19 cellular contexts compared by ENCODE assay signal in genomic region chr3:75042941-75043340, GRCh38.
"Had no signal": no experiment of that assay in that cellular context is flagged by ENCODE, and none has a peak within 500 bp of the region (broad histone marks: within the 10 kb centered on the region; RNA-seq: fewer than 3 reads in every experiment).

No MANE protein-coding gene starts in this region.

- H3K9me3 ChIP-seq: neutrophil, testis, upper lobe of right lung had no signal

- H3K9ac ChIP-seq: parathyroid adenoma had no signal

- H3K36me3 ChIP-seq: ascending aorta, breast epithelium, left ventricle myocardium inferior, neutrophil, stomach, upper lobe of right lung had no signal

- H3K4me3 ChIP-seq: ascending aorta, breast epithelium, left ventricle myocardium inferior, mucosa of descending colon, stomach, testis, upper lobe of right lung had no signal

- H3K27ac ChIP-seq: ascending aorta, breast epithelium, left ventricle myocardium inferior, neutrophil, parathyroid adenoma, stomach, testis, upper lobe of right lung had no signal

- DNase-seq: activated CD4-positive, alpha-beta T cell treated with anti-CD3 and anti-CD28 coated beads for 1 hour; activated CD4-positive, alpha-beta T cell treated with anti-CD3 and anti-CD28 coated beads, Interleukin-2, amount 50 U/mL, for 4 hours; activated naive CD4-positive, alpha-beta T cell treated with anti-CD3 and anti-CD28 coated beads for 36 hours; activated naive CD8-positive, alpha-beta T cell treated with anti-CD3 and anti-CD28 coated beads, Interleukin-2, amount 50 U/mL, for 24 hours; activated T-cell treated with anti-CD3 and anti-CD28 coated beads for 4 hours; effector memory CD4-positive, alpha-beta T cell; left ventricle myocardium inferior; mucosa of descending colon; naive thymus-derived CD4-positive, alpha-beta T cell; stimulated activated CD4-positive, alpha-beta T cell treated with anti-CD3 and anti-CD28 coated beads, Interleukin-12 subunit alpha, Interleukin-12 subunit beta, amount 100 ng/mL, for 4 hours; stimulated activated CD4-positive, alpha-beta T cell treated with anti-CD3 and anti-CD28 coated beads, Interleukin-2, amount 100 ng/mL, for 24 hours; stomach; T1000; testis; upper lobe of right lung had no signal

- H3K27me3 ChIP-seq: ascending aorta, breast epithelium, neutrophil, stomach, testis, upper lobe of right lung had no signal

- H3K4me1 ChIP-seq: ascending aorta, breast epithelium, left ventricle myocardium inferior, parathyroid adenoma, stomach, testis, upper lobe of right lung had no signal
